In genomic region chr2:160411167-160411566, GRCh38 we compare ENCODE assay signal across 8 cellular contexts.
DNase-seq lines count a peak whose midpoint lies in the region; ATAC-seq and TF ChIP-seq lines count a peak whose summit lies in the region.

No MANE protein-coding gene starts in this region.

- no peaks in the 10 kb centered on the region for H3K9me3 Mint-ChIP-seq in activated naive CD8-positive, alpha-beta T cell treated with anti-CD3 and anti-CD28 coated beads for 36 hours
- no peaks in the 10 kb centered on the region for H3K9me3 Mint-ChIP-seq in nephron
- no peaks in the 10 kb centered on the region for H3K9me3 Mint-ChIP-seq in type B pancreatic cell

- peak overlapping the region; percentile 86 for H3K27ac Mint-ChIP-seq in activated naive CD8-positive, alpha-beta T cell treated with anti-CD3 and anti-CD28 coated beads for 36 hours
- H3K27ac Mint-ChIP-seq in nephron (peak overlapping the region; percentile 2 to 64 (median 10)), type B pancreatic cell (no peak overlapping the region)

- TF ChIP-seq CTCF in nephron (IDR thresholded peaks at IDR 0.05; ENCODE audit: unreplicated experiment in 3 of 3) (no peak), type B pancreatic cell (conservative IDR thresholded peaks at IDR 0.05) (no peak)

- H3K36me3 Mint-ChIP-seq in activated naive CD8-positive, alpha-beta T cell treated with anti-CD3 and anti-CD28 coated beads for 36 hours, result peaks cover 5% of the 10 kb centered on the region
- H3K36me3 Mint-ChIP-seq in nephron (ENCODE audit: low read depth), result no peaks in the 10 kb centered on the region
- peaks cover 3% of the 10 kb centered on the region for H3K36me3 Mint-ChIP-seq in type B pancreatic cell

- no peaks in the 10 kb centered on the region for H3K27me3 Mint-ChIP-seq in activated naive CD8-positive, alpha-beta T cell treated with anti-CD3 and anti-CD28 coated beads for 36 hours
- no peaks in the 10 kb centered on the region for H3K27me3 Mint-ChIP-seq in nephron (ENCODE audit: low read depth)
- peaks cover 4% of the 10 kb centered on the region for H3K27me3 Mint-ChIP-seq in type B pancreatic cell

- ATAC-seq in GM21423 (IDR thresholded peaks at IDR 0.05; ENCODE audit: unreplicated experiment), result peak; percentile 34
- no peak for ATAC-seq in GM21576 (IDR thresholded peaks at IDR 0.05; ENCODE audit: unreplicated experiment)

- peak overlapping the region; percentile 70 for H3K4me3 Mint-ChIP-seq in activated naive CD8-positive, alpha-beta T cell treated with anti-CD3 and anti-CD28 coated beads for 36 hours
- H3K4me3 Mint-ChIP-seq in nephron (peak overlapping the region in 1 of 3 experiments; percentile 31), type B pancreatic cell (no peak overlapping the region)

- H3K4me1 Mint-ChIP-seq in activated naive CD8-positive, alpha-beta T cell treated with anti-CD3 and anti-CD28 coated beads for 36 hours, result peaks cover 67% of the 10 kb centered on the region
- H3K4me1 Mint-ChIP-seq in nephron (peaks cover 57% of the 10 kb centered on the region), type B pancreatic cell (ENCODE audit: unreplicated experiment) (peaks cover 37% of the 10 kb centered on the region)

- DNase-seq in MV-4-11 (lab: John Stamatoyannopoulos, UW), result peak; percentile 77
- DNase-seq in activated naive CD8-positive, alpha-beta T cell treated with anti-CD3 and anti-CD28 coated beads for 36 hours, result peak; percentile 35
- DNase-seq in SK-N-DZ (ENCODE audit: low spot score), result no peak
- no peak for DNase-seq in NCI-H1105 treated with DMSO at 0.1 percent for 48 hours (lab: John Stamatoyannopoulos, UW)
- no peak for DNase-seq in type B pancreatic cell (ENCODE audit: extremely low spot score, unreplicated experiment)

Comparison
In these comparisons a context has a peak if more than half of its experiments do, and no peak if none do; other contexts are left out.
1. DNase-seq: peak in MV-4-11 (single experiment) and activated naive CD8-positive, alpha-beta T cell treated with anti-CD3 and anti-CD28 coated beads for 36 hours (single experiment); none in SK-N-DZ (single experiment), NCI-H1105 treated with DMSO at 0.1 percent for 48 hours (single experiment) and type B pancreatic cell (single experiment).